ENCODE assay signal across 8 cellular contexts in the genomic region with DNA sequence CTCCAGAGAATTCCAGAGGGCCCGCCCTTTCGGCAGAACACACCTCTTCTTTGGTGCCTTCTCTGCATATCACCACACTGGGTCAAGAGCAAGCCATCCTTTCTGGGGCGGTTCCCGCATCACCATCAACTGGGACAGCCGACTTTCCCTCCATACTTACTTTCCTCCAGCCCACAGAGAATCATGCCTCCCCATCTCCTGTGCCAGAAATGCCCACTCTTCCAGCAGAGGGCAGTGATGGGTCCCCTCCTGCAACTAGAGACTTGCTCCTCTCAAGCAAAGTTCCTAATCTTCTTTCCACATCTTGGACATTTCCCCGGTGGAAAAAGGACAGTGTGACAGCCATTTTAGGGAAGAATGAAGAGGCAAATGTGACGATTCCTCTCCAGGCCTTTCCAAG.
DNase-seq lines count a peak whose midpoint lies in the region; ATAC-seq and TF ChIP-seq lines count a peak whose summit lies in the region.

No MANE protein-coding gene starts in this region.

- peaks cover 7% of the 10 kb centered on the region for H3K4me1 Mint-ChIP-seq in activated CD8-positive, alpha-beta T cell treated with anti-CD3 and anti-CD28 coated beads, Interleukin-2, amount 10 ng/mL, durations not matched to agents 7 days and 5 days (ENCODE audit: low read depth)
- H3K4me1 Mint-ChIP-seq in osteocyte (ENCODE audit: unreplicated experiment): peaks cover 4% of the 10 kb centered on the region
- H3K4me1 Mint-ChIP-seq in natural killer cell treated with Interleukin-12 subunit alpha and Interleukin-12 subunit beta and Interleukin-15 and Interleukin-18, amount 100 ng/mL, for 72 hours (ENCODE audit: low read depth in 2 of 2): peaks cover 4 to 6% of the 10 kb centered on the region in 2 donors

- H3K4me3 ChIP-seq in fibroblast of the aortic adventitia (ENCODE audit: low read depth, low read length): no peak overlapping the region

- POLR2A ChIA-PET in activated CD8-positive, alpha-beta T cell treated with anti-CD3 and anti-CD28 coated beads, Interleukin-2, amount 10 ng/mL, durations not matched to agents 7 days and 5 days (lab: Charles Lee): no interaction called here

- DNase-seq in NCI-H82 (lab: John Stamatoyannopoulos, UW) (peak; percentile 57), NCI-H82 treated with DMSO at 0.1 percent for 48 hours (lab: John Stamatoyannopoulos, UW; ENCODE audit: unreplicated experiment) (no peak), LoVo (ENCODE audit: low spot score) (peak; percentile 34), fibroblast of the aortic adventitia (ENCODE audit: low read depth) (peak; percentile 54), osteocyte (ENCODE audit: extremely low spot score, unreplicated experiment) (no peak)
- peak; percentile 41 for DNase-seq in activated CD8-positive, alpha-beta T cell treated with anti-CD3 and anti-CD28 coated beads, Interleukin-2, amount 10 ng/mL, durations not matched to agents 7 days and 5 days
- DNase-seq in natural killer cell treated with Interleukin-12 subunit alpha and Interleukin-12 subunit beta and Interleukin-15 and Interleukin-18, amount 100 ng/mL, for 72 hours (ENCODE audit: low spot score): no peak

- no peak overlapping the region for H3K27ac Mint-ChIP-seq in activated CD8-positive, alpha-beta T cell treated with anti-CD3 and anti-CD28 coated beads, Interleukin-2, amount 10 ng/mL, durations not matched to agents 7 days and 5 days
- no peak overlapping the region for H3K27ac Mint-ChIP-seq in osteocyte (ENCODE audit: unreplicated experiment)
- H3K27ac Mint-ChIP-seq in natural killer cell treated with Interleukin-12 subunit alpha and Interleukin-12 subunit beta and Interleukin-15 and Interleukin-18, amount 100 ng/mL, for 72 hours: no peak overlapping the region

- no peak overlapping the region for H3K4me3 Mint-ChIP-seq in activated CD8-positive, alpha-beta T cell treated with anti-CD3 and anti-CD28 coated beads, Interleukin-2, amount 10 ng/mL, durations not matched to agents 7 days and 5 days
- H3K4me3 Mint-ChIP-seq in osteocyte (ENCODE audit: unreplicated experiment): no peak overlapping the region
- H3K4me3 Mint-ChIP-seq in natural killer cell treated with Interleukin-12 subunit alpha and Interleukin-12 subunit beta and Interleukin-15 and Interleukin-18, amount 100 ng/mL, for 72 hours: no peak overlapping the region

- no peaks in the 10 kb centered on the region for H3K9me3 Mint-ChIP-seq in activated CD8-positive, alpha-beta T cell treated with anti-CD3 and anti-CD28 coated beads, Interleukin-2, amount 10 ng/mL, durations not matched to agents 7 days and 5 days (ENCODE audit: insufficient read depth)
- H3K9me3 Mint-ChIP-seq in osteocyte (ENCODE audit: unreplicated experiment): no peaks in the 10 kb centered on the region
- H3K9me3 Mint-ChIP-seq in natural killer cell treated with Interleukin-12 subunit alpha and Interleukin-12 subunit beta and Interleukin-15 and Interleukin-18, amount 100 ng/mL, for 72 hours: no peaks in the 10 kb centered on the region

- no peaks in the 10 kb centered on the region for H3K36me3 Mint-ChIP-seq in activated CD8-positive, alpha-beta T cell treated with anti-CD3 and anti-CD28 coated beads, Interleukin-2, amount 10 ng/mL, durations not matched to agents 7 days and 5 days (ENCODE audit: low read depth)
- peaks cover 1% of the 10 kb centered on the region for H3K36me3 Mint-ChIP-seq in osteocyte (ENCODE audit: unreplicated experiment)
- H3K36me3 Mint-ChIP-seq in natural killer cell treated with Interleukin-12 subunit alpha and Interleukin-12 subunit beta and Interleukin-15 and Interleukin-18, amount 100 ng/mL, for 72 hours: no peaks in the 10 kb centered on the region

- peak; percentile 68 for TF ChIP-seq CTCF in fibroblast of the aortic adventitia (IDR thresholded peaks at IDR 0.05; ENCODE audit: insufficient read depth, low read length)
- TF ChIP-seq CTCF in osteocyte (IDR thresholded peaks at IDR 0.05): peak; percentile 73

- CTCF ChIA-PET in activated CD8-positive, alpha-beta T cell treated with anti-CD3 and anti-CD28 coated beads, Interleukin-2, amount 10 ng/mL, durations not matched to agents 7 days and 5 days (lab: Charles Lee): interaction anchor here (1.7 kb wide), 1 partner anchor 199 kb away, joined by 5 read pairs; no protein-coding TSS in a partner anchor

- no peak for ATAC-seq in activated CD8-positive, alpha-beta T cell treated with anti-CD3 and anti-CD28 coated beads, Interleukin-2, amount 10 ng/mL, durations not matched to agents 7 days and 5 days
- ATAC-seq in HG02884 (IDR thresholded peaks at IDR 0.05; ENCODE audit: unreplicated experiment): no peak
- no peak for ATAC-seq in natural killer cell treated with Interleukin-12 subunit alpha and Interleukin-12 subunit beta and Interleukin-15 and Interleukin-18, amount 100 ng/mL, for 72 hours

- H3K27me3 Mint-ChIP-seq in activated CD8-positive, alpha-beta T cell treated with anti-CD3 and anti-CD28 coated beads, Interleukin-2, amount 10 ng/mL, durations not matched to agents 7 days and 5 days (ENCODE audit: low read depth): peaks cover 14% of the 10 kb centered on the region
- H3K27me3 Mint-ChIP-seq in osteocyte (ENCODE audit: unreplicated experiment): no peaks in the 10 kb centered on the region
- H3K27me3 Mint-ChIP-seq in natural killer cell treated with Interleukin-12 subunit alpha and Interleukin-12 subunit beta and Interleukin-15 and Interleukin-18, amount 100 ng/mL, for 72 hours: peaks cover 19 to 21% of the 10 kb centered on the region in 2 donors

Comparison
In these comparisons a context has a peak if more than half of its experiments do, and no peak if none do; other contexts are left out.
1. DNase-seq: peak in NCI-H82 (single experiment), LoVo (single experiment), activated CD8-positive, alpha-beta T cell treated with anti-CD3 and anti-CD28 coated beads, Interleukin-2, amount 10 ng/mL, durations not matched to agents 7 days and 5 days (single experiment) and fibroblast of the aortic adventitia (single experiment); none in NCI-H82 treated with DMSO at 0.1 percent for 48 hours (single experiment), osteocyte (single experiment) and natural killer cell treated with Interleukin-12 subunit alpha and Interleukin-12 subunit beta and Interleukin-15 and Interleukin-18, amount 100 ng/mL, for 72 hours (single experiment).